ENCODE assay signal across 1 cellular context in the genomic region with DNA sequence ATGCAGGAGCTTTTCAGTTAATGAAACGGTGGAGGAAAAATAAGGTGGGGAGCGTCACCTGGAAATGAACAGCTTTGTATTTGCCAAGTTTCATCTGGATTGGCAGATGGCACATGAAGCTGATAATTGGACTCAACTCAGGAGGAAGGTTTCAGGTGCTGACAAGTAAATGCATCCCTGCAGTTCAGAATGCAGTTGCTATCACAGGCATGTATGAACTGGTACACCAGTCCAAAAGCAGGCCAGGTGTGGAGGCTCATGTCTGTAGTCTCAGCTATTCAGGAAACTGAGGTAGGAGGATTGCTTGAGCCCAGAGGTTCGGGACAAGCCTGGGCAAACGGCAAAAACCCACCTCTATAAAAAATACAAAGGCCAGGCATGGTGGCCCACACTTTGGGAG.
TF ChIP-seq lines count a peak whose summit lies in the region.

No MANE protein-coding gene starts in this region.

TF ChIP-seq in GM23338, 12 proteins besides CTCF, POLR2A, EP300 and RAD21 (continued from another document):
- TF ChIP-seq, protein P1, sequence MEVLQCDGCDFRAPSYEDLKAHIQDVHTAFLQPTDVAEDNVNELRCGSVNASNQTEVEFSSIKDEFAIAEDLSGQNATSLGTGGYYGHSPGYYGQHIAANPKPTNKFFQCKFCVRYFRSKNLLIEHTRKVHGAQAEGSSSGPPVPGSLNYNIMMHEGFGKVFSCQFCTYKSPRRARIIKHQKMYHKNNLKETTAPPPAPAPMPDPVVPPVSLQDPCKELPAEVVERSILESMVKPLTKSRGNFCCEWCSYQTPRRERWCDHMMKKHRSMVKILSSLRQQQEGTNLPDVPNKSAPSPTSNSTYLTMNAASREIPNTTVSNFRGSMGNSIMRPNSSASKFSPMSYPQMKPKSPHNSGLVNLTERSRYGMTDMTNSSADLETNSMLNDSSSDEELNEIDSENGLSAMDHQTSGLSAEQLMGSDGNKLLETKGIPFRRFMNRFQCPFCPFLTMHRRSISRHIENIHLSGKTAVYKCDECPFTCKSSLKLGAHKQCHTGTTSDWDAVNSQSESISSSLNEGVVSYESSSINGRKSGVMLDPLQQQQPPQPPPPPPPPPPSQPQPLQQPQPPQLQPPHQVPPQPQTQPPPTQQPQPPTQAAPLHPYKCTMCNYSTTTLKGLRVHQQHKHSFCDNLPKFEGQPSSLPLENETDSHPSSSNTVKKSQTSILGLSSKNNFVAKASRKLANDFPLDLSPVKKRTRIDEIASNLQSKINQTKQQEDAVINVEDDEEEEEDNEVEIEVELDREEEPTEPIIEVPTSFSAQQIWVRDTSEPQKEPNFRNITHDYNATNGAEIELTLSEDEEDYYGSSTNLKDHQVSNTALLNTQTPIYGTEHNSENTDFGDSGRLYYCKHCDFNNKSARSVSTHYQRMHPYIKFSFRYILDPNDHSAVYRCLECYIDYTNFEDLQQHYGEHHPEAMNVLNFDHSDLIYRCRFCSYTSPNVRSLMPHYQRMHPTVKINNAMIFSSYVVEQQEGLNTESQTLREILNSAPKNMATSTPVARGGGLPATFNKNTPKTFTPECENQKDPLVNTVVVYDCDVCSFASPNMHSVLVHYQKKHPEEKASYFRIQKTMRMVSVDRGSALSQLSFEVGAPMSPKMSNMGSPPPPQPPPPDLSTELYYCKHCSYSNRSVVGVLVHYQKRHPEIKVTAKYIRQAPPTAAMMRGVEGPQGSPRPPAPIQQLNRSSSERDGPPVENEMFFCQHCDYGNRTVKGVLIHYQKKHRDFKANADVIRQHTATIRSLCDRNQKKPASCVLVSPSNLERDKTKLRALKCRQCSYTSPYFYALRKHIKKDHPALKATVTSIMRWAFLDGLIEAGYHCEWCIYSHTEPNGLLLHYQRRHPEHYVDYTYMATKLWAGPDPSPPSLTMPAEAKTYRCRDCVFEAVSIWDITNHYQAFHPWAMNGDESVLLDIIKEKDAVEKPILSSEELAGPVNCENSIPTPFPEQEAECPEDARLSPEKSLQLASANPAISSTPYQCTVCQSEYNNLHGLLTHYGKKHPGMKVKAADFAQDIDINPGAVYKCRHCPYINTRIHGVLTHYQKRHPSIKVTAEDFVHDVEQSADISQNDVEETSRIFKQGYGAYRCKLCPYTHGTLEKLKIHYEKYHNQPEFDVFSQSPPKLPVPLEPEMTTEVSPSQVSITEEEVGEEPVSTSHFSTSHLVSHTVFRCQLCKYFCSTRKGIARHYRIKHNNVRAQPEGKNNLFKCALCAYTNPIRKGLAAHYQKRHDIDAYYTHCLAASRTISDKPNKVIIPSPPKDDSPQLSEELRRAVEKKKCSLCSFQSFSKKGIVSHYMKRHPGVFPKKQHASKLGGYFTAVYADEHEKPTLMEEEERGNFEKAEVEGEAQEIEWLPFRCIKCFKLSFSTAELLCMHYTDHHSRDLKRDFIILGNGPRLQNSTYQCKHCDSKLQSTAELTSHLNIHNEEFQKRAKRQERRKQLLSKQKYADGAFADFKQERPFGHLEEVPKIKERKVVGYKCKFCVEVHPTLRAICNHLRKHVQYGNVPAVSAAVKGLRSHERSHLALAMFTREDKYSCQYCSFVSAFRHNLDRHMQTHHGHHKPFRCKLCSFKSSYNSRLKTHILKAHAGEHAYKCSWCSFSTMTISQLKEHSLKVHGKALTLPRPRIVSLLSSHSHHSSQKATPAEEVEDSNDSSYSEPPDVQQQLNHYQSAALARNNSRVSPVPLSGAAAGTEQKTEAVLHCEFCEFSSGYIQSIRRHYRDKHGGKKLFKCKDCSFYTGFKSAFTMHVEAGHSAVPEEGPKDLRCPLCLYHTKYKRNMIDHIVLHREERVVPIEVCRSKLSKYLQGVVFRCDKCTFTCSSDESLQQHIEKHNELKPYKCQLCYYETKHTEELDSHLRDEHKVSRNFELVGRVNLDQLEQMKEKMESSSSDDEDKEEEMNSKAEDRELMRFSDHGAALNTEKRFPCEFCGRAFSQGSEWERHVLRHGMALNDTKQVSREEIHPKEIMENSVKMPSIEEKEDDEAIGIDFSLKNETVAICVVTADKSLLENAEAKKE (CRISPR knock-in tag; IDR thresholded peaks at IDR 0.05) = no peak
- no peak for TF ChIP-seq CREB1 (CRISPR knock-in tag; IDR thresholded peaks at IDR 0.05; ENCODE audit: low read depth)
